Comparison of ENCODE assay signal across 16 cellular contexts in the genomic region with DNA sequence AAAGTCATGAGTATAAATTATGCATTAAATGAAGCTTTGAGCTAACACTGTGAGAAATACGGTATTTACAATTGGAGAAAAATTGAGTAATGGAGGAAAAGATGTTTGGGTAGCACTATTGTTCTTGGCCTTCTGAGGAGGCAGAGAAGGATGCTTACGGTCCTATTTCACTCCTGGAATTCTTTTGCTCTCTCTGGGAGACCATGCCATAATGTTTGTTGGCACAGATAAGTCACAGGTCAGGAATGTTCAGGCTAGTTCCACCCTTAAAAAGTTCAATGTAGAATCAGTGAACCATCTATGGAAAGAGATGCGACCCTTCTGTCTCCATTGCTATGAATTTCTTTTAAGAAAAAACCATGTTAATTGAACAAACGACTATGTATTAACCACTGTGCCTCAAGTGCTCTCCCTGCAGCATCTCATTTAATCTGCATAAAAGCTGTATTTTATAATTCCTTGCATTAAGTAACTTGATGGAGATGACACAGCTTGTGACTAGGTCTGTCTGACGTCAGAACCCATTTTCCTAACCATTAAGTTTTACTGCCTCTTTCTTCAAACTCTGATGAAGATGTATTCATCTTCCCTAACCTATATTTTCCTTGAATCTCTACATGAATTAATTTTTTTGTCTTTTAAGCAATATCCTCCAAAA. TPM values are rescaled to one million over a fixed set of nuclear protein-coding genes. Genes with fewer than 3 reads are reported as not detected.
DNase-seq lines count a peak whose midpoint lies in the region; ATAC-seq and FAIRE-seq lines count a peak whose summit lies in the region.
"Had no signal": no experiment of that assay in that cellular context is flagged by ENCODE, and none has a peak within 500 bp of the region (broad histone marks: within the 10 kb centered on the region; RNA-seq: fewer than 3 reads in every experiment).

No MANE protein-coding gene starts in this region.

- peak overlapping the region; percentile 8 for H3K4me3 Mint-ChIP-seq in activated T-cell treated with anti-CD3 and anti-CD28 coated beads, Interleukin-2, amount 50 U/mL, for 24 hours
- H3K4me3 Mint-ChIP-seq in activated T-helper 2 cell treated with anti-CD3 and anti-CD28 coated beads, Interferon-gamma antibody, Interleukin-2, Interleukin-4, amounts not matched to agents 10 μg/mL and 5 μg/mL and 100 μg/mL, durations not matched to agents 14 hours and 24 hours and 36 hours (ENCODE audit: low read depth): no peak overlapping the region
- no peak overlapping the region for H3K4me3 Mint-ChIP-seq in memory B cell
- H3K4me3 Mint-ChIP-seq: activated naive CD8-positive, alpha-beta T cell treated with anti-CD3 and anti-CD28 coated beads, Interleukin-2, amount 10 ng/mL, durations not matched to agents 7 days and 5 days; nephron had no signal

- ATAC-seq in memory B cell (ENCODE audit: low read depth) (no peak), HG03457 (IDR thresholded peaks at IDR 0.05; ENCODE audit: unreplicated experiment) (no peak)
- ATAC-seq: gastrocnemius medialis, lower lobe of right lung had no signal

- no peak for DNase-seq in activated T-cell treated with anti-CD3 and anti-CD28 coated beads, Interleukin-2, amount 50 U/mL, for 24 hours
- DNase-seq in activated T-cell treated with anti-CD3 and anti-CD28 coated beads for 4 hours: no peak
- DNase-seq in HTR-8/SVneo (ENCODE audit: insufficient read length, low spot score): no peak
- no peak for DNase-seq in activated T-helper 2 cell treated with anti-CD3 and anti-CD28 coated beads, Interferon-gamma antibody, Interleukin-2, Interleukin-4, amounts not matched to agents 10 μg/mL and 5 μg/mL and 100 μg/mL, durations not matched to agents 14 hours and 24 hours and 36 hours (ENCODE audit: low spot score)
- DNase-seq in memory B cell (ENCODE audit: low spot score in 2 of 2): no peak
- DNase-seq in NCI-H1048 (lab: John Stamatoyannopoulos, UW): no peak
- no peak for DNase-seq in iPS-NIHi7 (ENCODE audit: extremely low spot score)
- DNase-seq: activated naive CD8-positive, alpha-beta T cell treated with anti-CD3 and anti-CD28 coated beads, Interleukin-2, amount 10 ng/mL, durations not matched to agents 7 days and 5 days; gastrocnemius medialis; KG1; lower lobe of right lung; SHP77; stimulated activated CD4-positive, alpha-beta T cell treated with anti-CD3 and anti-CD28 coated beads, Interleukin-15, amount 100 ng/mL, for 24 hours had no signal

- no peaks in the 10 kb centered on the region for H3K9me3 Mint-ChIP-seq in activated T-cell treated with anti-CD3 and anti-CD28 coated beads, Interleukin-2, amount 50 U/mL, for 24 hours
- no peaks in the 10 kb centered on the region for H3K9me3 Mint-ChIP-seq in activated T-helper 2 cell treated with anti-CD3 and anti-CD28 coated beads, Interferon-gamma antibody, Interleukin-2, Interleukin-4, amounts not matched to agents 10 μg/mL and 5 μg/mL and 100 μg/mL, durations not matched to agents 14 hours and 24 hours and 36 hours
- no peaks in the 10 kb centered on the region for H3K9me3 Mint-ChIP-seq in memory B cell
- H3K9me3 Mint-ChIP-seq: activated naive CD8-positive, alpha-beta T cell treated with anti-CD3 and anti-CD28 coated beads, Interleukin-2, amount 10 ng/mL, durations not matched to agents 7 days and 5 days; nephron had no signal

- peaks cover 91% of the 10 kb centered on the region for H3K36me3 Mint-ChIP-seq in activated T-cell treated with anti-CD3 and anti-CD28 coated beads, Interleukin-2, amount 50 U/mL, for 24 hours (ENCODE audit: low read depth)
- H3K36me3 Mint-ChIP-seq in activated T-helper 2 cell treated with anti-CD3 and anti-CD28 coated beads, Interferon-gamma antibody, Interleukin-2, Interleukin-4, amounts not matched to agents 10 μg/mL and 5 μg/mL and 100 μg/mL, durations not matched to agents 14 hours and 24 hours and 36 hours (ENCODE audit: low read depth): peaks cover 81% of the 10 kb centered on the region
- peaks cover 21% of the 10 kb centered on the region for H3K36me3 Mint-ChIP-seq in memory B cell

- no peaks in the 10 kb centered on the region for H3K27me3 Mint-ChIP-seq in activated T-cell treated with anti-CD3 and anti-CD28 coated beads, Interleukin-2, amount 50 U/mL, for 24 hours
- H3K27me3 Mint-ChIP-seq in activated T-helper 2 cell treated with anti-CD3 and anti-CD28 coated beads, Interferon-gamma antibody, Interleukin-2, Interleukin-4, amounts not matched to agents 10 μg/mL and 5 μg/mL and 100 μg/mL, durations not matched to agents 14 hours and 24 hours and 36 hours (ENCODE audit: low read depth): no peaks in the 10 kb centered on the region
- H3K27me3 Mint-ChIP-seq in memory B cell: no peaks in the 10 kb centered on the region
- H3K27me3 Mint-ChIP-seq: activated naive CD8-positive, alpha-beta T cell treated with anti-CD3 and anti-CD28 coated beads, Interleukin-2, amount 10 ng/mL, durations not matched to agents 7 days and 5 days had no signal

- H3K27ac Mint-ChIP-seq in activated T-cell treated with anti-CD3 and anti-CD28 coated beads, Interleukin-2, amount 50 U/mL, for 24 hours: peak overlapping the region; percentile 48
- peak overlapping the region; percentile 58 for H3K27ac Mint-ChIP-seq in activated T-helper 2 cell treated with anti-CD3 and anti-CD28 coated beads, Interferon-gamma antibody, Interleukin-2, Interleukin-4, amounts not matched to agents 10 μg/mL and 5 μg/mL and 100 μg/mL, durations not matched to agents 14 hours and 24 hours and 36 hours
- peak overlapping the region; percentile 36 for H3K27ac Mint-ChIP-seq in memory B cell
- H3K27ac Mint-ChIP-seq: activated naive CD8-positive, alpha-beta T cell treated with anti-CD3 and anti-CD28 coated beads, Interleukin-2, amount 10 ng/mL, durations not matched to agents 7 days and 5 days; nephron had no signal

- intact Hi-C loops in activated T-helper 2 cell treated with anti-CD3 and anti-CD28 coated beads, Interferon-gamma antibody, Interleukin-2, Interleukin-4, amounts not matched to agents 10 μg/mL and 5 μg/mL and 100 μg/mL, durations not matched to agents 14 hours and 24 hours and 36 hours (cut with micrococcal nuclease): no loop called here

- peaks cover 80% of the 10 kb centered on the region for H3K4me1 Mint-ChIP-seq in activated T-cell treated with anti-CD3 and anti-CD28 coated beads, Interleukin-2, amount 50 U/mL, for 24 hours (ENCODE audit: low read depth)
- H3K4me1 Mint-ChIP-seq in activated T-helper 2 cell treated with anti-CD3 and anti-CD28 coated beads, Interferon-gamma antibody, Interleukin-2, Interleukin-4, amounts not matched to agents 10 μg/mL and 5 μg/mL and 100 μg/mL, durations not matched to agents 14 hours and 24 hours and 36 hours (ENCODE audit: low read depth): peaks cover 58% of the 10 kb centered on the region
- H3K4me1 Mint-ChIP-seq in memory B cell: peaks cover 29% of the 10 kb centered on the region
- H3K4me1 Mint-ChIP-seq: nephron had no signal

- FAIRE-seq in HTR-8/SVneo (lab: Jason Lieb, UNC): peak; percentile 69
- FAIRE-seq: D721Med had no signal

RNA-seq across cellular contexts. Expression of a gene that starts 9.5 kb away (rescaled TPM):
- 152 and 154 TPM in 2 replicates for total RNA-seq in activated T-helper 2 cell treated with anti-CD3 and anti-CD28 coated beads, Interferon-gamma antibody, Interleukin-2, Interleukin-4, amounts not matched to agents 10 μg/mL and 5 μg/mL and 100 μg/mL, durations not matched to agents 14 hours and 24 hours and 36 hours

RNA-seq across cellular contexts. Expression of a gene that starts 46.6 kb away (rescaled TPM):
- 3.2 and 5.9 TPM in 2 replicates for total RNA-seq in activated T-helper 2 cell treated with anti-CD3 and anti-CD28 coated beads, Interferon-gamma antibody, Interleukin-2, Interleukin-4, amounts not matched to agents 10 μg/mL and 5 μg/mL and 100 μg/mL, durations not matched to agents 14 hours and 24 hours and 36 hours
